Comparison of ENCODE assay signal across 8 cellular contexts in the genomic region with DNA sequence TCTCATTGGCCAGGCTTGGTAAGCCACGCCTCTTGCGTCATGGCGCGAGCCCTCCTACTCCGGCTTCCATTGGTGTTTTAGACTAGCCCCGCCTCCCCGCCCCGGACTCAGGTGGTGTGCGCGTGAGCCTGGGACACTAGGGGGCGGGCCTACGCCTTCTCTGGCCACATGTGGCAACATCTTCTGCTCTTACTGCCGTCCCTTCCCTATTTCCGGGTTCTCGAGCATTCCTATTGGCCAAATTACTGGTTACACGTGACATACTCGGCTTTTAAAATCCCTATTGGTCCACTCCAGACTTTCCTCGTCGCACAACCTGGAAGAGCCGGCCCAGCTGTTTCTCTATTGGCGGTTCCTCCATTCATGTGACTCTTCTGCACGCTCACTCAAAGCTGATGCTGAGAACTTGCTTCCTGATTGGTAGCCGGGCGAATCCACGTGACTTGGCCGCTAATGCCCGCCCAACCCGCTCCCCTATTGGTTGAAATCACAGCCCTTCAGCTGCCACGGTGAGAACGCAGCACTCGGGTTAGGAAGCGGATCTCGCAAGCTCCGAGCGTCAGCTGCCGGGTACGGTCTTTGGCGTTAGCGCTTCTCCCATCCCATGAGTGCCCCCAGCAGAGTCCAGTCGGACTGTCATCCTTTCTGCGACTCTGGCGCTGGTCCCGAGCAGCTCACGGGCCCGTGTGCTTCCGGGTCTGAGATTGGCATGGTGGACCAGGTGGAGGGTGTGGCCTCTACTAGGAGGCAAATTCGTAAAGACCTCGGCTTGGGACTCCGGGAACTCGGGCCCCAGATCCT. TPM values are rescaled to one million over a fixed set of nuclear protein-coding genes. Genes with fewer than 3 reads are reported as not detected.
DNase-seq lines count a peak whose midpoint lies in the region; ATAC-seq, FAIRE-seq and TF ChIP-seq lines count a peak whose summit lies in the region.

TSS of gene BLOC1S3 (plus strand) at position 523 of the 801 bp plus-strand sequence. CDS start 513 bp downstream, outside the sequence.

- peak within 1 kb of the TSS; percentile 91 to 93 for H3K4me3 Mint-ChIP-seq in H9
- peak within 1 kb of the TSS; percentile 94 for H3K4me3 Mint-ChIP-seq in nephron progenitor cell
- H3K4me3 Mint-ChIP-seq in stimulated activated naive CD8-positive, alpha-beta T cell treated with anti-CD3 and anti-CD28 coated beads, Interleukin-15, amount 100 ng/mL, for 72 hours: peak within 1 kb of the TSS; percentile 86 to 87

- H2BK20ac ChIP-seq in H9 (ENCODE audit: low read depth, low read length, poor library complexity, severe bottlenecking): no peak within 1 kb of the TSS

- no peak within 1 kb of the TSS for H2BK5ac ChIP-seq in H9 (ENCODE audit: insufficient read length, low read length)

- ATAC-seq in stimulated activated naive CD8-positive, alpha-beta T cell treated with anti-CD3 and anti-CD28 coated beads, Interleukin-15, amount 100 ng/mL, for 72 hours: peak; percentile 92

- peak within 1 kb of the TSS; percentile 96 to 98 (median 96) for H3K27ac Mint-ChIP-seq in H9
- H3K27ac Mint-ChIP-seq in nephron progenitor cell: peak within 1 kb of the TSS; percentile 97
- peak within 1 kb of the TSS; percentile 83 to 97 for H3K27ac Mint-ChIP-seq in stimulated activated naive CD8-positive, alpha-beta T cell treated with anti-CD3 and anti-CD28 coated beads, Interleukin-15, amount 100 ng/mL, for 72 hours

- H3K9me3 ChIP-seq in H9 (ENCODE audit: control insufficient read depth, low read depth, low read length) (no peaks in the 10 kb centered on the region), MG63 (no peaks in the 10 kb centered on the region)

- no peak within 1 kb of the TSS for H2BK15ac ChIP-seq in H9 (ENCODE audit: low read depth, low read length)

- H3K27ac ChIP-seq in H9 (ENCODE audit: insufficient read length, low read depth, low read length): no peak within 1 kb of the TSS

- H2BK12ac ChIP-seq in H9 (ENCODE audit: insufficient read length, low read depth, low read length): no peak within 1 kb of the TSS

- H3K18ac ChIP-seq in H9 (ENCODE audit: insufficient read length, low read depth, low read length): no peak within 1 kb of the TSS

- no peak within 1 kb of the TSS for H3T11ph ChIP-seq in H9 (ENCODE audit: low read length)

- H4K5ac ChIP-seq in H9 (ENCODE audit: insufficient read length, low read depth, low read length): no peak within 1 kb of the TSS

- no peak within 1 kb of the TSS for H4K8ac ChIP-seq in H9 (replicated peaks; ENCODE audit: insufficient read length, low read depth, low read length)

- no CpG with 5 or more reads among the region's 50 CpGs for WGBS in H9 (ENCODE audit: extremely low coverage, insufficient read length, low lambda C conversion rate)

- H3K4me1 Mint-ChIP-seq in H9: peaks cover 0 to 10% of the 10 kb centered on the region in 2 experiments; a peak in 3 of 4 replicates
- peaks cover 44% of the 10 kb centered on the region for H3K4me1 Mint-ChIP-seq in nephron progenitor cell
- peaks cover 40% of the 10 kb centered on the region for H3K4me1 Mint-ChIP-seq in stimulated activated naive CD8-positive, alpha-beta T cell treated with anti-CD3 and anti-CD28 coated beads, Interleukin-15, amount 100 ng/mL, for 72 hours

- no peaks in the 10 kb centered on the region for H3K27me3 ChIP-seq in H9 (ENCODE audit: insufficient read depth, low read length)
- no peaks in the 10 kb centered on the region for H3K27me3 ChIP-seq in MG63

- H3K4me1 ChIP-seq in H9 (ENCODE audit: insufficient read depth, low read length): no peaks in the 10 kb centered on the region

- peaks cover 0 to 4% (median 2%) of the 10 kb centered on the region in 3 experiments; a peak in 2 of 7 replicates for H3K36me3 Mint-ChIP-seq in H9 (ENCODE audit: insufficient read depth in 1 of 3, low read depth in 3 of 3)
- H3K36me3 Mint-ChIP-seq in nephron progenitor cell (ENCODE audit: low read depth): peaks cover 8% of the 10 kb centered on the region

- FAIRE-seq in G401.6 (lab: Jason Lieb, UNC): peak; percentile 100

- H3K79me1 ChIP-seq in H9 (ENCODE audit: insufficient read depth, low read depth, low read length, poor library complexity, severe bottlenecking): no peaks in the 10 kb centered on the region

- peak within 1 kb of the TSS; percentile 96 for H3K4me3 ChIP-seq in MG63

- H4K91ac ChIP-seq in H9 (ENCODE audit: insufficient read length, low read depth, low read length): no peak within 1 kb of the TSS

- H2AK5ac ChIP-seq in H9 (ENCODE audit: insufficient read length, low read length): no peak within 1 kb of the TSS

- H3K27me3 Mint-ChIP-seq in H9 (ENCODE audit: low read depth) (peaks cover 3% of the 10 kb centered on the region; the same call in 1 of the 2 replicates), nephron progenitor cell (ENCODE audit: low read depth, poor library complexity) (peaks cover 18% of the 10 kb centered on the region)
- no peaks in the 10 kb centered on the region for H3K27me3 Mint-ChIP-seq in stimulated activated naive CD8-positive, alpha-beta T cell treated with anti-CD3 and anti-CD28 coated beads, Interleukin-15, amount 100 ng/mL, for 72 hours

- no peaks in the 10 kb centered on the region for H4K20me1 ChIP-seq in H9 (ENCODE audit: control insufficient read depth, insufficient read depth, insufficient read length)

- no peak within 1 kb of the TSS for H3K4ac ChIP-seq in H9 (ENCODE audit: low read depth, low read length)

- H3K14ac ChIP-seq in H9 (ENCODE audit: insufficient read depth, low read length): no peak within 1 kb of the TSS

- H3K9me3 Mint-ChIP-seq in H9 (no peaks in the 10 kb centered on the region), nephron progenitor cell (no peaks in the 10 kb centered on the region)
- H3K9me3 Mint-ChIP-seq in stimulated activated naive CD8-positive, alpha-beta T cell treated with anti-CD3 and anti-CD28 coated beads, Interleukin-15, amount 100 ng/mL, for 72 hours: no peaks in the 10 kb centered on the region

- H3K56ac ChIP-seq in H9 (ENCODE audit: insufficient read length, low read depth, low read length): no peak within 1 kb of the TSS

- no peaks in the 10 kb centered on the region for H3K79me2 ChIP-seq in H9 (ENCODE audit: insufficient read depth, low read length)

- no peak within 1 kb of the TSS for H2AFZ ChIP-seq in H9 (ENCODE audit: low read length)

- peaks cover 11% of the 10 kb centered on the region; the same call in 1 of the 2 replicates for H3K36me3 ChIP-seq in MG63

- H3K23ac ChIP-seq in H9 (ENCODE audit: insufficient read length, low read depth, low read length): no peak within 1 kb of the TSS

- TF ChIP-seq CTCF in H9 (conservative IDR thresholded peaks at IDR 0.05): peak; percentile 65
- TF ChIP-seq CTCF in nephron progenitor cell (IDR thresholded peaks at IDR 0.05): peak; percentile 38

- H3K4me2 ChIP-seq in H9 (ENCODE audit: insufficient read depth, insufficient read length, low read length): peak within 1 kb of the TSS; percentile 79

- no peak within 1 kb of the TSS for H2BK120ac ChIP-seq in H9 (ENCODE audit: low read depth, low read length, poor library complexity, severe bottlenecking)

- peak; percentile 100 for DNase-seq in H9
- peak; percentile 100 for DNase-seq in MG63
- DNase-seq in SHP77 treated with DMSO at 0.1 percent for 48 hours (lab: John Stamatoyannopoulos, UW): peak; percentile 100
- DNase-seq in activated effector memory CD4-positive, alpha-beta T cell treated with anti-CD3 and anti-CD28 coated beads, Interleukin-2, amount 50 U/mL, for 16 hours: peak; percentile 100
- DNase-seq in fibroblast of the conjunctiva (ENCODE audit: low read depth): peak; percentile 100
- peak; percentile 100 for DNase-seq in nephron progenitor cell
- peak; percentile 100 for DNase-seq in stimulated activated naive CD8-positive, alpha-beta T cell treated with anti-CD3 and anti-CD28 coated beads, Interleukin-15, amount 100 ng/mL, for 72 hours

- H3K23me2 ChIP-seq in H9 (ENCODE audit: insufficient read length, low read depth, low read length, poor library complexity, severe bottlenecking): peaks cover 13% of the 10 kb centered on the region

- peak within 1 kb of the TSS; percentile 56 for H3K9ac ChIP-seq in H9 (ENCODE audit: extremely low read depth, insufficient read length, low read length)

RNA-seq across cellular contexts. Expression of gene BLOC1S3, which starts in this region (rescaled TPM):
- total RNA-seq in H9 (2021): 9.2 and 12.2 TPM in 2 replicates
- total RNA-seq in MG63 (2014; rRNA removed; shearing (Covaris generic); ENCODE audit: low replicate concordance): 1.9 and 22.6 TPM in 2 replicates
